Comparison of ENCODE assay signal across 21 cellular contexts in the genomic region with DNA sequence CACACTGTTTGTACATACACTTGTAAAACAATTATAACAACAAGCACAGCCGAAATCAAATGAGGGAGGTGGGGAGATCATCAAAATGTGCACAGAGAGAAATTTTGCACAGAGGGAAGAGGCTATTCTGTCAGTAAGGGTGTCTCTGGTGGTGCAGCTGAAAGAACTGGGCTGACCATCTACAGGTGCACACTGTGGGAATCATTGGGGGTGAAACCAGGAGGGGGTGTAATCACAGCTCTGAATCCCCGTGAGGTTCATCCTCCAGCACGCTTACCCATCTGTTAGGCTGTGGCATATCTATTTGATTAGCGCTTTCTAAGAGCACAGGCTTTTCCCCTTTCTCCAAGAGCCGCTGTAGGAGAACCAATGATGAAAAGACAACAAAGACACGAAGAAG.
"Had no signal": no experiment of that assay in that cellular context is flagged by ENCODE, and none has a peak within 500 bp of the region (broad histone marks: within the 10 kb centered on the region; RNA-seq: fewer than 3 reads in every experiment).

No MANE protein-coding gene starts in this region.

- H3K27ac ChIP-seq: Peyer's patch, SJSA1, SK-N-MC had no signal

- H3K9me3 ChIP-seq: MG63, Peyer's patch, SJSA1 had no signal

- H3K4me3 ChIP-seq: MG63, Peyer's patch, SJSA1, SK-N-MC had no signal

- H3K36me3 ChIP-seq: MG63, Peyer's patch, SJSA1 had no signal

- H3K27me3 ChIP-seq: MG63, Peyer's patch, SJSA1 had no signal

- DNase-seq: IMR-90; Karpas-422; KG1; MG63; NCI-H1092 treated with DMSO at 0.1 percent for 48 hours; NCI-H1436; NCI-H1694 treated with DMSO at 0.1 percent for 48 hours; NCI-H2029; NCI-H2171 treated with DMSO at 0.1 percent for 48 hours; NCI-H345; NCI-H446 treated with DMSO at 0.1 percent for 48 hours; NCI-H510A treated with DMSO at 0.1 percent for 48 hours; NCI-H526 treated with DMSO at 0.1 percent for 48 hours; NCI-H774; NK-92 treated with Interleukin-12 subunit alpha and Interleukin-12 subunit beta, amount 100 ng/mL, for 24 hours; Peyer's patch; Right ventricle myocardium superior; RPMI8226; SIG-M5 had no signal

- H3K4me1 ChIP-seq: Peyer's patch, SJSA1 had no signal
